In the genomic region with DNA sequence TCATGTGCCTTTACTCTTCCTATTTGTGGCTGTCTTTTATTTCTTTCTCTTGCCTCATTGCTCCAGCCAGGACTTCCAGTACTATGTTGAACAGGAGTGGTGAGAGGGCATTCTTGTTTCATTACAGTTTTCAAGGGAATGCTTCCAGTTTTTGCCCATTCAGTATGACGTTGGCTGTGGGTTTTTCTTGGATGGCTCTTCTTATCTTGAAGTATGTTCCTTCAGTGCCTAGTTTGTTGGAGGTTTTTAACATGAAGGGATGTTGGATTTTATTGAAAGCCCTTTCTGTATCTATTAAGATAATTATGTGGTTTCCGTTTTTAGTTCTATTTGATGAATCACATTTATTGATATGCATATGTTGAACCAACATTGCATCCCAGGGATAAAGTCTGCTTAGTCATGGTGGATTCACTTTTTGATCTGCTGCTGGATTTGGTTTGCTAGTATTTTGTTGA, we compare ENCODE assay signal across 15 cellular contexts.
DNase-seq lines count a peak whose midpoint lies in the region; ATAC-seq and TF ChIP-seq lines count a peak whose summit lies in the region.
"Had no signal": no experiment of that assay in that cellular context is flagged by ENCODE, and none has a peak within 500 bp of the region (broad histone marks: within the 10 kb centered on the region; RNA-seq: fewer than 3 reads in every experiment).

No MANE protein-coding gene starts in this region.

- ATAC-seq in HG02840 (IDR thresholded peaks at IDR 0.05; ENCODE audit: low FRiP score, unreplicated experiment): no peak

- no peaks in the 10 kb centered on the region for H3K27me3 ChIP-seq in right atrium auricular region
- H3K27me3 ChIP-seq: spleen, upper lobe of left lung had no signal

- no peak for TF ChIP-seq CTCF in nephron progenitor cell (IDR thresholded peaks at IDR 0.05)
- no peak for TF ChIP-seq CTCF in right atrium auricular region (IDR thresholded peaks at IDR 0.05)

- H3K27me3 Mint-ChIP-seq in nephron progenitor cell (ENCODE audit: low read depth, poor library complexity): no peaks in the 10 kb centered on the region
- H3K27me3 Mint-ChIP-seq: CD8-positive, alpha-beta memory T cell had no signal

- DNase-seq in AG20443 (ENCODE audit: low spot score) (peak; percentile 13), LHCN-M2 (ENCODE audit: low read depth) (peak; percentile 76), brain pericyte (ENCODE audit: low read depth, low spot score) (peak; percentile 20), nephron progenitor cell (no peak), NCI-H524 treated with DMSO at 0.1 percent for 48 hours (lab: John Stamatoyannopoulos, UW) (no peak), D341Med (ENCODE audit: low spot score) (no peak), right atrium auricular region (ENCODE audit: low spot score) (no peak)
- DNase-seq: activated T-cell treated with anti-CD3 and anti-CD28 coated beads, Interleukin-2, amount 50 U/mL, for 1 hour; CD8-positive, alpha-beta memory T cell; KBM-7; NCI-H2081 treated with DMSO at 0.1 percent for 48 hours; RPMI8226; spleen had no signal

- H3K9me3 Mint-ChIP-seq in nephron progenitor cell: peaks cover 5% of the 10 kb centered on the region

- peaks cover 4% of the 10 kb centered on the region for H3K4me1 Mint-ChIP-seq in nephron progenitor cell

- no peak overlapping the region for H3K27ac ChIP-seq in right atrium auricular region
- H3K27ac ChIP-seq: spleen, upper lobe of left lung had no signal

- H3K4me3 ChIP-seq in right atrium auricular region: no peak overlapping the region
- H3K4me3 ChIP-seq: spleen, upper lobe of left lung had no signal

- peaks cover 0 to 7% of the 10 kb centered on the region in 2 donors for H3K4me1 ChIP-seq in right atrium auricular region
- H3K4me1 ChIP-seq: spleen, upper lobe of left lung had no signal

- H3K4me3 Mint-ChIP-seq in nephron progenitor cell: no peak overlapping the region

- H3K27ac Mint-ChIP-seq in nephron progenitor cell: peak overlapping the region; percentile 14

- H3K36me3 Mint-ChIP-seq in nephron progenitor cell (ENCODE audit: low read depth): peaks cover 65% of the 10 kb centered on the region

- H3K36me3 ChIP-seq in right atrium auricular region: no peaks in the 10 kb centered on the region

- no peaks in the 10 kb centered on the region for H3K9me3 ChIP-seq in right atrium auricular region
- H3K9me3 ChIP-seq: upper lobe of left lung had no signal

Comparison
In these comparisons a context has a peak if more than half of its experiments do, and no peak if none do; other contexts are left out.
1. DNase-seq: peak in AG20443 (single experiment), LHCN-M2 (single experiment) and brain pericyte (single experiment); none in nephron progenitor cell (single experiment), NCI-H524 treated with DMSO at 0.1 percent for 48 hours (single experiment), D341Med (single experiment) and right atrium auricular region (single experiment).